8 cellular contexts compared by ENCODE assay signal in genomic region chr12:55940065-55940732, GRCh38. TPM values are rescaled to one million over a fixed set of nuclear protein-coding genes. Genes with fewer than 3 reads are reported as not detected.
DNase-seq lines count a peak whose midpoint lies in the region; ATAC-seq and TF ChIP-seq lines count a peak whose summit lies in the region.

No MANE protein-coding gene starts in this region.

- no peak overlapping the region for H3K9ac ChIP-seq in DND-41 (ENCODE audit: low read depth, low read length)

- POLR2A ChIA-PET in PC-9 (lab: Charles Lee; ENCODE audit: unreplicated experiment), result no interaction called here

- H3K79me2 ChIP-seq in DND-41 (ENCODE audit: insufficient read depth, low read length) (peaks cover 49% of the 10 kb centered on the region), PC-9 (ENCODE audit: low read depth) (no peaks in the 10 kb centered on the region)

- H3K27ac Mint-ChIP-seq in natural killer cell treated with Interleukin-12 subunit alpha and Interleukin-12 subunit beta and Interleukin-15 and Interleukin-18, amount 100 ng/mL, for 72 hours, result peak overlapping the region; percentile 19 to 60
- peak overlapping the region in 1 of 2 donors; percentile 12 for H3K27ac Mint-ChIP-seq in stimulated activated naive CD8-positive, alpha-beta T cell treated with anti-CD3 and anti-CD28 coated beads, Interleukin-15, amount 100 ng/mL, for 72 hours

- ATAC-seq in DND-41 (ENCODE audit: insufficient read depth, low read depth), result peak; percentile 95
- ATAC-seq in GM21723 (IDR thresholded peaks at IDR 0.05; ENCODE audit: unreplicated experiment), result peak; percentile 99
- ATAC-seq in activated T-cell treated with anti-CD3 and anti-CD28 coated beads, Interleukin-2, amount 50 U/mL, for 4 hours, result peak; percentile 87 to 88
- peak; percentile 95 for ATAC-seq in natural killer cell treated with Interleukin-12 subunit alpha and Interleukin-12 subunit beta and Interleukin-15 and Interleukin-18, amount 100 ng/mL, for 72 hours
- ATAC-seq in stimulated activated naive CD8-positive, alpha-beta T cell treated with anti-CD3 and anti-CD28 coated beads, Interleukin-15, amount 100 ng/mL, for 72 hours, result peak; percentile 90

- CTCF ChIA-PET in PC-9 (lab: Charles Lee), result interaction anchor here (0.5 to 1.6 kb wide), 7 partner anchors 8 to 201 kb away, joined by 3 to 4 read pairs (median 3); no protein-coding TSS in a partner anchor

- peaks cover 21% of the 10 kb centered on the region; the same call in 1 of the 2 replicates for H3F3A ChIP-seq in PC-9 (ENCODE audit: insufficient read depth, low read depth)

- no TSS peak for BruUV-seq in PC-9 (replicated peaks; lab: Mats Ljungman, UMichigan)

- DNase-seq in DND-41 (peak; percentile 83), PC-9 (peak; percentile 62 to 87), fibroblast of mammary gland (ENCODE audit: low read depth) (peak; percentile 86)
- peak; percentile 79 for DNase-seq in activated T-cell treated with anti-CD3 and anti-CD28 coated beads, Interleukin-2, amount 50 U/mL, for 4 hours
- DNase-seq in natural killer cell treated with Interleukin-12 subunit alpha and Interleukin-12 subunit beta and Interleukin-15 and Interleukin-18, amount 100 ng/mL, for 72 hours (ENCODE audit: low spot score), result peak; percentile 85
- peak; percentile 78 to 83 for DNase-seq in stimulated activated naive CD8-positive, alpha-beta T cell treated with anti-CD3 and anti-CD28 coated beads, Interleukin-15, amount 100 ng/mL, for 72 hours

- H3K36me3 ChIP-seq in DND-41 (ENCODE audit: insufficient read depth, low read length) (peaks cover 99% of the 10 kb centered on the region), KOPT-K1 (ENCODE audit: insufficient read depth, low read length) (peaks cover 100% of the 10 kb centered on the region), PC-9 (ENCODE audit: low read depth) (no peaks in the 10 kb centered on the region)

- no peak overlapping the region for H3K4me2 ChIP-seq in DND-41 (ENCODE audit: insufficient read depth, low read length)
- H3K4me2 ChIP-seq in PC-9, result peak overlapping the region; percentile 57

- H3K4me3 ChIP-seq in DND-41 (ENCODE audit: low read depth in 1 of 2, low read length in 2 of 2) (no peak overlapping the region), PC-9 (no peak overlapping the region), fibroblast of mammary gland (ENCODE audit: control insufficient read depth, low read depth, low read length) (no peak overlapping the region)

- H3K36me3 Mint-ChIP-seq in activated T-cell treated with anti-CD3 and anti-CD28 coated beads, Interleukin-2, amount 50 U/mL, for 4 hours (ENCODE audit: insufficient read depth), result peaks cover 62% of the 10 kb centered on the region
- H3K36me3 Mint-ChIP-seq in natural killer cell treated with Interleukin-12 subunit alpha and Interleukin-12 subunit beta and Interleukin-15 and Interleukin-18, amount 100 ng/mL, for 72 hours, result peaks cover 37% of the 10 kb centered on the region

- H3K4me3 Mint-ChIP-seq in activated T-cell treated with anti-CD3 and anti-CD28 coated beads, Interleukin-2, amount 50 U/mL, for 4 hours, result peak overlapping the region; percentile 27
- H3K4me3 Mint-ChIP-seq in natural killer cell treated with Interleukin-12 subunit alpha and Interleukin-12 subunit beta and Interleukin-15 and Interleukin-18, amount 100 ng/mL, for 72 hours, result no peak overlapping the region
- H3K4me3 Mint-ChIP-seq in stimulated activated naive CD8-positive, alpha-beta T cell treated with anti-CD3 and anti-CD28 coated beads, Interleukin-15, amount 100 ng/mL, for 72 hours, result peak overlapping the region; percentile 12 to 27

- intact Hi-C loops in PC-9 (cut with micrococcal nuclease; ENCODE audit: unreplicated experiment), result loop anchor here (1.0 kb wide), 2 partner anchors 9 to 201 kb away; partner anchors contain the start of gene DGKA

- H3K9me3 ChIP-seq in DND-41 (ENCODE audit: insufficient read depth, low read length, severe bottlenecking) (no peaks in the 10 kb centered on the region), KOPT-K1 (ENCODE audit: insufficient read depth, low read length, poor library complexity, severe bottlenecking) (no peaks in the 10 kb centered on the region), PC-9 (ENCODE audit: insufficient read depth, low read depth) (no peaks in the 10 kb centered on the region)

- peak overlapping the region; percentile 47 for H3K27ac ChIP-seq in DND-41 (ENCODE audit: low read length)
- peak overlapping the region; percentile 21 for H3K27ac ChIP-seq in KOPT-K1 (ENCODE audit: low read depth, low read length, poor library complexity, severe bottlenecking)
- H3K27ac ChIP-seq in PC-9, result 0 out of 2 replicates have a peak overlapping the region, but pooled peaks have one; percentile 16

- H3K27me3 ChIP-seq in DND-41 (ENCODE audit: insufficient read depth, low read length, poor library complexity) (no peaks in the 10 kb centered on the region), PC-9 (ENCODE audit: insufficient read depth, low read depth) (no peaks in the 10 kb centered on the region)

- H3K27me3 Mint-ChIP-seq in activated T-cell treated with anti-CD3 and anti-CD28 coated beads, Interleukin-2, amount 50 U/mL, for 4 hours (ENCODE audit: low read depth), result no peaks in the 10 kb centered on the region
- H3K27me3 Mint-ChIP-seq in natural killer cell treated with Interleukin-12 subunit alpha and Interleukin-12 subunit beta and Interleukin-15 and Interleukin-18, amount 100 ng/mL, for 72 hours, result no peaks in the 10 kb centered on the region
- no peaks in the 10 kb centered on the region for H3K27me3 Mint-ChIP-seq in stimulated activated naive CD8-positive, alpha-beta T cell treated with anti-CD3 and anti-CD28 coated beads, Interleukin-15, amount 100 ng/mL, for 72 hours

- no peaks in the 10 kb centered on the region for H3K9me3 Mint-ChIP-seq in activated T-cell treated with anti-CD3 and anti-CD28 coated beads, Interleukin-2, amount 50 U/mL, for 4 hours
- H3K9me3 Mint-ChIP-seq in natural killer cell treated with Interleukin-12 subunit alpha and Interleukin-12 subunit beta and Interleukin-15 and Interleukin-18, amount 100 ng/mL, for 72 hours, result no peaks in the 10 kb centered on the region
- no peaks in the 10 kb centered on the region for H3K9me3 Mint-ChIP-seq in stimulated activated naive CD8-positive, alpha-beta T cell treated with anti-CD3 and anti-CD28 coated beads, Interleukin-15, amount 100 ng/mL, for 72 hours

- peaks cover 6% of the 10 kb centered on the region for H3K4me1 ChIP-seq in DND-41 (ENCODE audit: insufficient read depth, low read length)
- peaks cover 27% of the 10 kb centered on the region for H3K4me1 ChIP-seq in PC-9 (replicated peaks; ENCODE audit: insufficient read depth)

- H4K20me1 ChIP-seq in DND-41 (ENCODE audit: insufficient read depth, low read length) (peaks cover 46% of the 10 kb centered on the region), PC-9 (ENCODE audit: insufficient read depth) (no peaks in the 10 kb centered on the region)

- no peaks in the 10 kb centered on the region for H3K9me2 ChIP-seq in PC-9 (ENCODE audit: insufficient read depth)

- H2AFZ ChIP-seq in DND-41 (ENCODE audit: low read depth, low read length) (no peak overlapping the region), PC-9 (no peak overlapping the region)

- H3K4me1 Mint-ChIP-seq in activated T-cell treated with anti-CD3 and anti-CD28 coated beads, Interleukin-2, amount 50 U/mL, for 4 hours (ENCODE audit: low read depth), result peaks cover 79% of the 10 kb centered on the region
- H3K4me1 Mint-ChIP-seq in natural killer cell treated with Interleukin-12 subunit alpha and Interleukin-12 subunit beta and Interleukin-15 and Interleukin-18, amount 100 ng/mL, for 72 hours (ENCODE audit: low read depth in 2 of 2), result peaks cover 16 to 23% of the 10 kb centered on the region in 2 donors
- H3K4me1 Mint-ChIP-seq in stimulated activated naive CD8-positive, alpha-beta T cell treated with anti-CD3 and anti-CD28 coated beads, Interleukin-15, amount 100 ng/mL, for 72 hours, result peaks cover 93% of the 10 kb centered on the region

- TF ChIP-seq CTCF in DND-41 (IDR thresholded peaks at IDR 0.05; ENCODE audit: borderline replicate concordance, extremely low read depth, low read length, poor library complexity, severe bottlenecking) (peak; percentile 96), PC-9 (conservative IDR thresholded peaks at IDR 0.05) (peak; percentile 86), fibroblast of mammary gland (conservative IDR thresholded peaks at IDR 0.05; ENCODE audit: control insufficient read depth, insufficient read depth, low read depth, low read length) (peak; percentile 91)

RNA-seq across cellular contexts. Expression of gene DGKA, which starts 9.2 kb away (rescaled TPM):
- 86.6 and 91.0 TPM in 2 replicates for total RNA-seq in PC-9 (2021)
- total RNA-seq in activated T-cell treated with anti-CD3 and anti-CD28 coated beads, Interleukin-2, amount 50 U/mL, for 4 hours, result 100 to 1,000 TPM; 132 to 164 (median 153) TPM
- 100 to 1,000 TPM in 1 of 2 donors, 10 to 100 TPM in 1; 81.9 to 168 TPM for total RNA-seq in natural killer cell treated with Interleukin-12 subunit alpha and Interleukin-12 subunit beta and Interleukin-15 and Interleukin-18, amount 100 ng/mL, for 72 hours

RNA-seq across cellular contexts. Expression of gene PYM1, which starts 12.5 kb away (rescaled TPM):
- 45.4 and 54.0 TPM in 2 replicates for total RNA-seq in PC-9 (2021)
- 10 to 100 TPM; 24.9 to 30.0 (median 28.4) TPM for total RNA-seq in activated T-cell treated with anti-CD3 and anti-CD28 coated beads, Interleukin-2, amount 50 U/mL, for 4 hours
- total RNA-seq in natural killer cell treated with Interleukin-12 subunit alpha and Interleukin-12 subunit beta and Interleukin-15 and Interleukin-18, amount 100 ng/mL, for 72 hours, result 10 to 100 TPM; 31.6 to 34.0 TPM

RNA-seq across cellular contexts. Expression of gene PMEL, which starts 25.6 kb away (rescaled TPM):
- 8.7 and 12.6 TPM in 2 replicates for total RNA-seq in PC-9 (2021)
- total RNA-seq in activated T-cell treated with anti-CD3 and anti-CD28 coated beads, Interleukin-2, amount 50 U/mL, for 4 hours, result under 1 TPM in 2 of 3 donors, not detected in 1; 0.13 to 0.41 TPM
- under 1 TPM in 1 of 2 donors, not detected in 1; 0.40 TPM for total RNA-seq in natural killer cell treated with Interleukin-12 subunit alpha and Interleukin-12 subunit beta and Interleukin-15 and Interleukin-18, amount 100 ng/mL, for 72 hours

RNA-seq across cellular contexts. Expression of gene CDK2, which starts 26.4 kb away (rescaled TPM):
- total RNA-seq in PC-9 (2021), result 93.8 and 99.4 TPM in 2 replicates
- total RNA-seq in activated T-cell treated with anti-CD3 and anti-CD28 coated beads, Interleukin-2, amount 50 U/mL, for 4 hours, result 10 to 100 TPM; 65.4 to 80.1 (median 74.1) TPM
- 100 to 1,000 TPM in 1 of 2 donors, 10 to 100 TPM in 1; 72.3 to 178 TPM for total RNA-seq in natural killer cell treated with Interleukin-12 subunit alpha and Interleukin-12 subunit beta and Interleukin-15 and Interleukin-18, amount 100 ng/mL, for 72 hours

RNA-seq across cellular contexts. Expression of gene RAB5B, which starts 33.7 kb away (rescaled TPM):
- total RNA-seq in PC-9 (2021), result 98.6 and 122 TPM in 2 replicates
- 10 to 100 TPM; 18.5 to 27.5 (median 22.6) TPM for total RNA-seq in activated T-cell treated with anti-CD3 and anti-CD28 coated beads, Interleukin-2, amount 50 U/mL, for 4 hours
- total RNA-seq in natural killer cell treated with Interleukin-12 subunit alpha and Interleukin-12 subunit beta and Interleukin-15 and Interleukin-18, amount 100 ng/mL, for 72 hours, result 10 to 100 TPM; 39.2 to 68.1 TPM
